Comparison of ENCODE assay signal across 1 cellular context in the genomic region with DNA sequence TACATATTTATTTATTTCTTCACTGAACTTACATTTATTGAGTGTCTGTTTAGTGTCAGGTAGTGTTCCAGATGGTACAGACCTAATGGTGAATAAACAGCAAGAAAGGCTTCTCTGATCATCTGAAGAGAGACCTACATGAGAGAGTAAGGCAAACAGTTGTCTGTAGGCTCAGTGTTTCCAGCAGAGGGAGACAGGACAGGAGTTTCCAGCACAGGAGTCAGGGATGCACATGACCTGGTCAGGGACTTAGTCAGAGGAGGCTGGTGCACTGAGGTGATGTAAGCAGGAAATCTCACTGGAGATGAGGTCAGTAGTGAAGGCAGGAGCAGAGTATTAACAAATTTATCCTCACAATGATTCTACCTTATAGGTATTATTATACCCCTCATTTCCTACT.
TF ChIP-seq lines count a peak whose summit lies in the region.

No MANE protein-coding gene starts in this region.

TF ChIP-seq in A549, 52 proteins besides CTCF, POLR2A, EP300 and RAD21 (continued from another document):
- TF ChIP-seq HMGXB4 (CRISPR knock-in tag; IDR thresholded peaks at IDR 0.05; ENCODE audit: borderline replicate concordance), result no peak
- no peak for TF ChIP-seq EHMT2 (IDR thresholded peaks at IDR 0.05; ENCODE audit: low read depth)
- no peak for TF ChIP-seq HDAC2 (IDR thresholded peaks at IDR 0.05)
- TF ChIP-seq FOSB (CRISPR knock-in tag; IDR thresholded peaks at IDR 0.05), result no peak
- no peak for TF ChIP-seq TFCP2L1 (CRISPR knock-in tag; IDR thresholded peaks at IDR 0.05)
- TF ChIP-seq, protein P1, sequence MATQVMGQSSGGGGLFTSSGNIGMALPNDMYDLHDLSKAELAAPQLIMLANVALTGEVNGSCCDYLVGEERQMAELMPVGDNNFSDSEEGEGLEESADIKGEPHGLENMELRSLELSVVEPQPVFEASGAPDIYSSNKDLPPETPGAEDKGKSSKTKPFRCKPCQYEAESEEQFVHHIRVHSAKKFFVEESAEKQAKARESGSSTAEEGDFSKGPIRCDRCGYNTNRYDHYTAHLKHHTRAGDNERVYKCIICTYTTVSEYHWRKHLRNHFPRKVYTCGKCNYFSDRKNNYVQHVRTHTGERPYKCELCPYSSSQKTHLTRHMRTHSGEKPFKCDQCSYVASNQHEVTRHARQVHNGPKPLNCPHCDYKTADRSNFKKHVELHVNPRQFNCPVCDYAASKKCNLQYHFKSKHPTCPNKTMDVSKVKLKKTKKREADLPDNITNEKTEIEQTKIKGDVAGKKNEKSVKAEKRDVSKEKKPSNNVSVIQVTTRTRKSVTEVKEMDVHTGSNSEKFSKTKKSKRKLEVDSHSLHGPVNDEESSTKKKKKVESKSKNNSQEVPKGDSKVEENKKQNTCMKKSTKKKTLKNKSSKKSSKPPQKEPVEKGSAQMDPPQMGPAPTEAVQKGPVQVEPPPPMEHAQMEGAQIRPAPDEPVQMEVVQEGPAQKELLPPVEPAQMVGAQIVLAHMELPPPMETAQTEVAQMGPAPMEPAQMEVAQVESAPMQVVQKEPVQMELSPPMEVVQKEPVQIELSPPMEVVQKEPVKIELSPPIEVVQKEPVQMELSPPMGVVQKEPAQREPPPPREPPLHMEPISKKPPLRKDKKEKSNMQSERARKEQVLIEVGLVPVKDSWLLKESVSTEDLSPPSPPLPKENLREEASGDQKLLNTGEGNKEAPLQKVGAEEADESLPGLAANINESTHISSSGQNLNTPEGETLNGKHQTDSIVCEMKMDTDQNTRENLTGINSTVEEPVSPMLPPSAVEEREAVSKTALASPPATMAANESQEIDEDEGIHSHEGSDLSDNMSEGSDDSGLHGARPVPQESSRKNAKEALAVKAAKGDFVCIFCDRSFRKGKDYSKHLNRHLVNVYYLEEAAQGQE (IDR thresholded peaks at IDR 0.05), result no peak
